Comparison of ENCODE assay signal across 13 cellular contexts in the genomic region with DNA sequence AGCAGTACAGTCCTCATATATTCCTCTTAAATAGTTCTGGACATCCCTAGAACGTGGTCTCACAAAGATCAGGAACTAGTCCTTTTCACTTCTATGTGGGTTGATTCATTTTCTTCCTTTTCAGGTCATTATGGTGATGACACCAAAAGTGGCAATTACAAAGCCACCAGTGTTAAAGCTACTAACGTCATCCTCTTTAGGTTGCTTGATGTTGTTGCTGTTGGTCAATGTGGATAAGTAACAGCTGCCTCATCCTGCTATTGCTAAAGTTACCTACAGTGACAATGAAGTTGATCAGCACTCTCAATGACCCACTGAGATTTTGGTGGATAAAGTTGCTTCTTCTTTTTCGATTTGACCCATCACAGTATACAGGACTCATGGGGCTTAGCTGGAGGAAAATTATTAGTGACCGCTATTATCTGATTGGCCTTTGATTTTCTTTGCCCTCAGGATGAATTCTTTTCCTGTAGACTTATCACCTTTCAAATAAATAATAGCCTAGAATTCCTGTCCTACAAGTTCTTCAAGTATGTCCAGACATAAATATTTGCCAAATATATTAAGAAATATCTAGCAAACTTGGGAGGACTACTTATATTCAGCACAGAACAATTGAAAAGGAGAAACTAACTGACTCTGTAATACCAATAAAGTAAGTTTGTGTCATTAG. TPM values are rescaled to one million over a fixed set of nuclear protein-coding genes. Genes with fewer than 3 reads are reported as not detected.
DNase-seq lines count a peak whose midpoint lies in the region; ATAC-seq and TF ChIP-seq lines count a peak whose summit lies in the region.
"Had no signal": no experiment of that assay in that cellular context is flagged by ENCODE, and none has a peak within 500 bp of the region (broad histone marks: within the 10 kb centered on the region; RNA-seq: fewer than 3 reads in every experiment).

No MANE protein-coding gene starts in this region.

- ATAC-seq in GM18511 (IDR thresholded peaks at IDR 0.05; ENCODE audit: unreplicated experiment) (peak; percentile 35), HG03342 (IDR thresholded peaks at IDR 0.05; ENCODE audit: unreplicated experiment) (peak; percentile 62), T-helper 17 cell (peak; percentile 20), GM21737 (IDR thresholded peaks at IDR 0.05; ENCODE audit: unreplicated experiment) (no peak)

- H3K27me3 ChIP-seq in osteoblast (ENCODE audit: insufficient read depth, low read length), result no peaks in the 10 kb centered on the region
- H3K27me3 ChIP-seq: upper lobe of left lung had no signal

- no peaks in the 10 kb centered on the region for H3K27me3 Mint-ChIP-seq in T-helper 17 cell

- DNase-seq in T-helper 17 cell (no peak), osteoblast (ENCODE audit: insufficient read length, low spot score, missing footprints) (no peak), mucosa of gallbladder (ENCODE audit: low spot score) (no peak), COLO668 (lab: John Stamatoyannopoulos, UW; ENCODE audit: unreplicated experiment) (no peak), hepatic stellate cell (ENCODE audit: low spot score) (no peak)
- DNase-seq: head of caudate nucleus; NCI-H1105; stimulated activated CD4-positive, alpha-beta T cell treated with anti-CD3 and anti-CD28 coated beads, Interleukin-1b, Interleukin-23, amount 100 ng/mL, for 48 hours; stimulated activated CD8-positive, alpha-beta memory T cell treated with anti-CD3 and anti-CD28 coated beads, Interleukin-4, amount 100 ng/mL, for 48 hours; upper lobe of left lung had no signal

- no peak overlapping the region for H3K4me3 Mint-ChIP-seq in T-helper 17 cell

- H3K4me1 ChIP-seq in osteoblast (ENCODE audit: insufficient read depth, low read length), result peaks cover 1% of the 10 kb centered on the region

- H3K36me3 Mint-ChIP-seq in T-helper 17 cell (ENCODE audit: low read depth), result no peaks in the 10 kb centered on the region

- H3K4me2 ChIP-seq in osteoblast (ENCODE audit: insufficient read depth, low read length), result no peak overlapping the region

- no peak overlapping the region for H3K27ac Mint-ChIP-seq in T-helper 17 cell

- TF ChIP-seq CTCF in osteoblast (IDR thresholded peaks at IDR 0.05; ENCODE audit: extremely low read depth, low read depth, low read length), result no peak

- no peaks in the 10 kb centered on the region for H4K20me1 ChIP-seq in osteoblast (ENCODE audit: insufficient read depth, low read length)

- H3K4me1 Mint-ChIP-seq in T-helper 17 cell, result peaks cover 25% of the 10 kb centered on the region

- H2AFZ ChIP-seq in osteoblast (ENCODE audit: low read length), result peak overlapping the region; percentile 48

- H3K9me3 ChIP-seq in T-helper 17 cell (ENCODE audit: control insufficient read depth, low read length, poor library complexity, severe bottlenecking) (no peaks in the 10 kb centered on the region), osteoblast (ENCODE audit: low read depth, low read length) (no peaks in the 10 kb centered on the region)
- H3K9me3 ChIP-seq: upper lobe of left lung had no signal

- H3K36me3 ChIP-seq in osteoblast (ENCODE audit: insufficient read depth, low read length), result no peaks in the 10 kb centered on the region
- H3K36me3 ChIP-seq: upper lobe of left lung had no signal

- no peak overlapping the region for H3K4me3 ChIP-seq in osteoblast (ENCODE audit: insufficient read depth, low read length)
- H3K4me3 ChIP-seq: upper lobe of left lung had no signal

- H3K27ac ChIP-seq in osteoblast (ENCODE audit: low read depth, low read length), result no peak overlapping the region
- H3K27ac ChIP-seq: upper lobe of left lung had no signal

- H3K79me2 ChIP-seq in osteoblast (ENCODE audit: insufficient read depth, low read length), result no peaks in the 10 kb centered on the region

RNA-seq across cellular contexts. Expression of gene ATP2B1, which starts 54.0 kb away (rescaled TPM):
- total RNA-seq in T-helper 17 cell (100 to 1,000 TPM; 123 to 158 TPM), osteoblast (89.3 and 99.9 TPM in 2 replicates), mucosa of gallbladder (44.0 TPM)
